Comparison of ENCODE assay signal across 1 cellular context in genomic region chr20:50187403-50188051, GRCh38.
A peak's percentile ranks its signal among the peaks of the same experiment; 100 is the strongest.
TF ChIP-seq lines count a peak whose summit lies in the region.

No MANE protein-coding gene starts in this region.

TF ChIP-seq in K562, 482 proteins besides CTCF, POLR2A, EP300 and RAD21 (continued from another document and continues in another):
- TF ChIP-seq JUND (IDR thresholded peaks at IDR 0.05; ENCODE audit: borderline replicate concordance, low read depth, low read length) (peak; percentile 85), JUND (tag; IDR thresholded peaks at IDR 0.05; ENCODE audit: borderline replicate concordance, low read depth, low read length) (peak; percentile 57; the same call in 1 of the 3 replicates), SRSF1 (IDR thresholded peaks at IDR 0.05; ENCODE audit: low read depth, low read length) (no peak), NELFE (IDR thresholded peaks at IDR 0.05; ENCODE audit: insufficient read depth, insufficient read length) (no peak), HDAC2 (IDR thresholded peaks at IDR 0.05) (no peak), TAL1 (IDR thresholded peaks at IDR 0.05) (no peak), YY1 (IDR thresholded peaks at IDR 0.05; ENCODE audit: borderline replicate concordance in 1 of 3, control insufficient read depth in 1 of 3, extremely low read depth in 1 of 3, insufficient read depth in 3 of 3, insufficient read length in 1 of 3, insufficient replicate concordance in 2 of 3, low read depth in 1 of 3, low read length in 2 of 3) (no peak), LCOR (CRISPR knock-in tag; IDR thresholded peaks at IDR 0.05) (no peak), ZNF41 (CRISPR knock-in tag; conservative IDR thresholded peaks at IDR 0.05) (no peak), BMI1 (IDR thresholded peaks at IDR 0.05; ENCODE audit: low read length) (no peak), KAT2B (IDR thresholded peaks at IDR 0.05; ENCODE audit: low read depth, low read length) (no peak), ZNF175 (CRISPR knock-in tag; IDR thresholded peaks at IDR 0.05; ENCODE audit: low read depth) (no peak), ZKSCAN1 (IDR thresholded peaks at IDR 0.05; ENCODE audit: low read depth, low read length) (no peak), DPF2 (IDR thresholded peaks at IDR 0.05) (peak; percentile 7; the same call in 1 of the 2 replicates), BRCA1 (IDR thresholded peaks at IDR 0.05) (no peak), BRCA1 (CRISPR knock-in tag; IDR thresholded peaks at IDR 0.05) (no peak), PYGO2 (tag; IDR thresholded peaks at IDR 0.05) (no peak), SMAD4 (CRISPR knock-in tag; conservative IDR thresholded peaks at IDR 0.05) (no peak), UBTF (IDR thresholded peaks at IDR 0.05; ENCODE audit: borderline replicate concordance in 1 of 2, low read depth in 2 of 2, low read length in 2 of 2) (no peak), RBM14 (IDR thresholded peaks at IDR 0.05; ENCODE audit: borderline replicate concordance, insufficient read depth, low read depth, low read length) (no peak), CREM (IDR thresholded peaks at IDR 0.05; ENCODE audit: low read depth) (peak; percentile 57; the same call in 1 of the 2 replicates), GATAD2A (IDR thresholded peaks at IDR 0.05) (0 out of 2 replicates have a peak, but pooled peaks have one; percentile 44), MYBL2 (IDR thresholded peaks at IDR 0.05; ENCODE audit: low read depth) (no peak), MYBL2 (CRISPR knock-in tag; IDR thresholded peaks at IDR 0.05; ENCODE audit: borderline replicate concordance) (no peak), ZZZ3 (IDR thresholded peaks at IDR 0.05) (no peak), VEZF1 (CRISPR knock-in tag; IDR thresholded peaks at IDR 0.05) (peak; percentile 20; the same call in 1 of the 2 replicates), ZNF780A (CRISPR knock-in tag; IDR thresholded peaks at IDR 0.05) (no peak), ELF4 (CRISPR knock-in tag; IDR thresholded peaks at IDR 0.05) (no peak), ESRRA (IDR thresholded peaks at IDR 0.05; ENCODE audit: borderline replicate concordance, low read depth) (no peak), RAD51 (IDR thresholded peaks at IDR 0.05; ENCODE audit: borderline replicate concordance, low read depth) (no peak), SIN3A (IDR thresholded peaks at IDR 0.05; ENCODE audit: borderline replicate concordance in 2 of 2, control insufficient read depth in 1 of 2, low read depth in 2 of 2, low read length in 2 of 2) (no peak), ZNF57 (CRISPR knock-in tag; IDR thresholded peaks at IDR 0.05) (no peak), MTA3 (IDR thresholded peaks at IDR 0.05; ENCODE audit: borderline replicate concordance) (no peak), STAT5B (CRISPR knock-in tag; IDR thresholded peaks at IDR 0.05) (no peak), MTF1 (CRISPR knock-in tag; IDR thresholded peaks at IDR 0.05; ENCODE audit: borderline replicate concordance) (no peak), MEF2D (tag; conservative IDR thresholded peaks at IDR 0.05; ENCODE audit: low read depth) (no peak), ZNF695 (CRISPR knock-in tag; IDR thresholded peaks at IDR 0.05) (no peak), ZNF212 (CRISPR knock-in tag; IDR thresholded peaks at IDR 0.05) (no peak), CSDE1 (IDR thresholded peaks at IDR 0.05) (no peak), ZNF431 (CRISPR knock-in tag; IDR thresholded peaks at IDR 0.05) (no peak), POLR2H (tag; IDR thresholded peaks at IDR 0.05; ENCODE audit: low read depth) (no peak), HOMEZ (CRISPR knock-in tag; IDR thresholded peaks at IDR 0.05) (no peak)
- TF ChIP-seq, protein P1, sequence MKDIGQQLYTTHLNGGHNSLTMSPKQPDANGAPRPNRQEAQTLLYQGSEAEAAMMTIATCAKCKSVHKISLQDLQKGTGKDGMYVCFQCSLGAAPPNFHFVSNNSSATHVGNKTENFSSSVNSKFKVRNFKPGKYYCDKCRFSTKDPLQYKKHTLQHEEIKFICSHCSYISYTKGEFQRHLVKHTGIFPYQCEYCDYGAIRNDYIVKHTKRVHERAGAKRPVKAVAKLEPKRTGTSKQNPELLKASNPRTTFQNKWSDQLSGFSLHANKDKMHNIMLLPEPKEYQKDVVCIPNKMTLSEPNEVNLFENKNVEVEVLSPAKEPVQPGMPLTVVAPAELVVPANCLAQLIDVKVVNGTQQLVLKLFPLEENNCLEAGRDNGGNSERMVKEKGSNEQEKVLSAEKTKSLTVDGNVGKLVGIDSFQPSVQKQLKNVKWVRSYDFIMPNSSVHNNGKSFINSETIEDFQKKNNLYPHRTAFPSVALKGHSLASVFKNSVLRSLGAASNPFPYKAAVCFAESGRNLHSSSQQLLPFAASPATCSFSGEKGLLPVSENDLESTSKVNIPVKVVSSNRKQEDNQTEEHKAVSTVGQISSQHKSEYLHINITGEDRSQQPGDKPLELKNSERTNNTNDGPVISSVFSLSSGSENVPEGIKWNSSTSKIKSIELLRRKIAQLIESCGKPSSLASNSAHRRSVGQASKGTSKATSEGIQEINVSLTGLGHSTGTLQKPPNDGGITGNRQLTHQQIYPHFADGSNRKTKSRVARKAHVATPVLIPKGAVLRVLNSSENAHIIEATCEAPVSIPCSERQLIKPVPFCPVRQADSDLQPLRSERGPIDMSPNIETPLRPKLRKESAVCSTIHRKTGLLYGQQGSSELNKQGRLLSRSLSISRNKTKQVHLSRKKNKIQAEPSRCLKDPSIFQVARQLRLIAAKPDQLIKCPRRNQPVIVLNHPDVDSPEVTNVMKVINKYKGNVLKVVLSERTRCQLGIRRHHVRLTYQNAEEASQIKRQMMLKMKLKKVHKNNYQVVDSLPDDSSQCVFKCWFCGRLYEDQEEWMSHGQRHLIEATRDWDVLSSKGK (CRISPR knock-in tag; IDR thresholded peaks at IDR 0.05): no peak
- TF ChIP-seq, protein P2, sequence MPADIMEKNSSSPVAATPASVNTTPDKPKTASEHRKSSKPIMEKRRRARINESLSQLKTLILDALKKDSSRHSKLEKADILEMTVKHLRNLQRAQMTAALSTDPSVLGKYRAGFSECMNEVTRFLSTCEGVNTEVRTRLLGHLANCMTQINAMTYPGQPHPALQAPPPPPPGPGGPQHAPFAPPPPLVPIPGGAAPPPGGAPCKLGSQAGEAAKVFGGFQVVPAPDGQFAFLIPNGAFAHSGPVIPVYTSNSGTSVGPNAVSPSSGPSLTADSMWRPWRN (IDR thresholded peaks at IDR 0.05; ENCODE audit: low read depth): no peak
- TF ChIP-seq, protein P3, sequence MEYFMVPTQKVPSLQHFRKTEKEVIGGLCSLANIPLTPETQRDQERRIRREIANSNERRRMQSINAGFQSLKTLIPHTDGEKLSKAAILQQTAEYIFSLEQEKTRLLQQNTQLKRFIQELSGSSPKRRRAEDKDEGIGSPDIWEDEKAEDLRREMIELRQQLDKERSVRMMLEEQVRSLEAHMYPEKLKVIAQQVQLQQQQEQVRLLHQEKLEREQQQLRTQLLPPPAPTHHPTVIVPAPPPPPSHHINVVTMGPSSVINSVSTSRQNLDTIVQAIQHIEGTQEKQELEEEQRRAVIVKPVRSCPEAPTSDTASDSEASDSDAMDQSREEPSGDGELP (CRISPR knock-in tag; IDR thresholded peaks at IDR 0.05; ENCODE audit: borderline replicate concordance): peak; percentile 16; the same call in 1 of the 2 replicates
- TF ChIP-seq, protein P4, sequence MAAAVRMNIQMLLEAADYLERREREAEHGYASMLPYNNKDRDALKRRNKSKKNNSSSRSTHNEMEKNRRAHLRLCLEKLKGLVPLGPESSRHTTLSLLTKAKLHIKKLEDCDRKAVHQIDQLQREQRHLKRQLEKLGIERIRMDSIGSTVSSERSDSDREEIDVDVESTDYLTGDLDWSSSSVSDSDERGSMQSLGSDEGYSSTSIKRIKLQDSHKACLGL (CRISPR knock-in tag; IDR thresholded peaks at IDR 0.05; ENCODE audit: borderline replicate concordance, poor library complexity, severe bottlenecking): no peak
- TF ChIP-seq, protein P5, sequence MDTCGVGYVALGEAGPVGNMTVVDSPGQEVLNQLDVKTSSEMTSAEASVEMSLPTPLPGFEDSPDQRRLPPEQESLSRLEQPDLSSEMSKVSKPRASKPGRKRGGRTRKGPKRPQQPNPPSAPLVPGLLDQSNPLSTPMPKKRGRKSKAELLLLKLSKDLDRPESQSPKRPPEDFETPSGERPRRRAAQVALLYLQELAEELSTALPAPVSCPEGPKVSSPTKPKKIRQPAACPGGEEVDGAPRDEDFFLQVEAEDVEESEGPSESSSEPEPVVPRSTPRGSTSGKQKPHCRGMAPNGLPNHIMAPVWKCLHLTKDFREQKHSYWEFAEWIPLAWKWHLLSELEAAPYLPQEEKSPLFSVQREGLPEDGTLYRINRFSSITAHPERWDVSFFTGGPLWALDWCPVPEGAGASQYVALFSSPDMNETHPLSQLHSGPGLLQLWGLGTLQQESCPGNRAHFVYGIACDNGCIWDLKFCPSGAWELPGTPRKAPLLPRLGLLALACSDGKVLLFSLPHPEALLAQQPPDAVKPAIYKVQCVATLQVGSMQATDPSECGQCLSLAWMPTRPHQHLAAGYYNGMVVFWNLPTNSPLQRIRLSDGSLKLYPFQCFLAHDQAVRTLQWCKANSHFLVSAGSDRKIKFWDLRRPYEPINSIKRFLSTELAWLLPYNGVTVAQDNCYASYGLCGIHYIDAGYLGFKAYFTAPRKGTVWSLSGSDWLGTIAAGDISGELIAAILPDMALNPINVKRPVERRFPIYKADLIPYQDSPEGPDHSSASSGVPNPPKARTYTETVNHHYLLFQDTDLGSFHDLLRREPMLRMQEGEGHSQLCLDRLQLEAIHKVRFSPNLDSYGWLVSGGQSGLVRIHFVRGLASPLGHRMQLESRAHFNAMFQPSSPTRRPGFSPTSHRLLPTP (IDR thresholded peaks at IDR 0.05; ENCODE audit: borderline replicate concordance, extremely low read depth, insufficient read length): no peak
- TF ChIP-seq, protein P6, sequence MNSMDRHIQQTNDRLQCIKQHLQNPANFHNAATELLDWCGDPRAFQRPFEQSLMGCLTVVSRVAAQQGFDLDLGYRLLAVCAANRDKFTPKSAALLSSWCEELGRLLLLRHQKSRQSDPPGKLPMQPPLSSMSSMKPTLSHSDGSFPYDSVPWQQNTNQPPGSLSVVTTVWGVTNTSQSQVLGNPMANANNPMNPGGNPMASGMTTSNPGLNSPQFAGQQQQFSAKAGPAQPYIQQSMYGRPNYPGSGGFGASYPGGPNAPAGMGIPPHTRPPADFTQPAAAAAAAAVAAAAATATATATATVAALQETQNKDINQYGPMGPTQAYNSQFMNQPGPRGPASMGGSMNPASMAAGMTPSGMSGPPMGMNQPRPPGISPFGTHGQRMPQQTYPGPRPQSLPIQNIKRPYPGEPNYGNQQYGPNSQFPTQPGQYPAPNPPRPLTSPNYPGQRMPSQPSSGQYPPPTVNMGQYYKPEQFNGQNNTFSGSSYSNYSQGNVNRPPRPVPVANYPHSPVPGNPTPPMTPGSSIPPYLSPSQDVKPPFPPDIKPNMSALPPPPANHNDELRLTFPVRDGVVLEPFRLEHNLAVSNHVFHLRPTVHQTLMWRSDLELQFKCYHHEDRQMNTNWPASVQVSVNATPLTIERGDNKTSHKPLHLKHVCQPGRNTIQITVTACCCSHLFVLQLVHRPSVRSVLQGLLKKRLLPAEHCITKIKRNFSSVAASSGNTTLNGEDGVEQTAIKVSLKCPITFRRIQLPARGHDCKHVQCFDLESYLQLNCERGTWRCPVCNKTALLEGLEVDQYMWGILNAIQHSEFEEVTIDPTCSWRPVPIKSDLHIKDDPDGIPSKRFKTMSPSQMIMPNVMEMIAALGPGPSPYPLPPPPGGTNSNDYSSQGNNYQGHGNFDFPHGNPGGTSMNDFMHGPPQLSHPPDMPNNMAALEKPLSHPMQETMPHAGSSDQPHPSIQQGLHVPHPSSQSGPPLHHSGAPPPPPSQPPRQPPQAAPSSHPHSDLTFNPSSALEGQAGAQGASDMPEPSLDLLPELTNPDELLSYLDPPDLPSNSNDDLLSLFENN (IDR thresholded peaks at IDR 0.05; ENCODE audit: low read depth in 2 of 2, low read length in 2 of 2): no peak
- TF ChIP-seq, protein P7, sequence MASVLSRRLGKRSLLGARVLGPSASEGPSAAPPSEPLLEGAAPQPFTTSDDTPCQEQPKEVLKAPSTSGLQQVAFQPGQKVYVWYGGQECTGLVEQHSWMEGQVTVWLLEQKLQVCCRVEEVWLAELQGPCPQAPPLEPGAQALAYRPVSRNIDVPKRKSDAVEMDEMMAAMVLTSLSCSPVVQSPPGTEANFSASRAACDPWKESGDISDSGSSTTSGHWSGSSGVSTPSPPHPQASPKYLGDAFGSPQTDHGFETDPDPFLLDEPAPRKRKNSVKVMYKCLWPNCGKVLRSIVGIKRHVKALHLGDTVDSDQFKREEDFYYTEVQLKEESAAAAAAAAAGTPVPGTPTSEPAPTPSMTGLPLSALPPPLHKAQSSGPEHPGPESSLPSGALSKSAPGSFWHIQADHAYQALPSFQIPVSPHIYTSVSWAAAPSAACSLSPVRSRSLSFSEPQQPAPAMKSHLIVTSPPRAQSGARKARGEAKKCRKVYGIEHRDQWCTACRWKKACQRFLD (CRISPR knock-in tag; IDR thresholded peaks at IDR 0.05): no peak
